Comparison of ENCODE assay signal across 8 cellular contexts in the genomic region with DNA sequence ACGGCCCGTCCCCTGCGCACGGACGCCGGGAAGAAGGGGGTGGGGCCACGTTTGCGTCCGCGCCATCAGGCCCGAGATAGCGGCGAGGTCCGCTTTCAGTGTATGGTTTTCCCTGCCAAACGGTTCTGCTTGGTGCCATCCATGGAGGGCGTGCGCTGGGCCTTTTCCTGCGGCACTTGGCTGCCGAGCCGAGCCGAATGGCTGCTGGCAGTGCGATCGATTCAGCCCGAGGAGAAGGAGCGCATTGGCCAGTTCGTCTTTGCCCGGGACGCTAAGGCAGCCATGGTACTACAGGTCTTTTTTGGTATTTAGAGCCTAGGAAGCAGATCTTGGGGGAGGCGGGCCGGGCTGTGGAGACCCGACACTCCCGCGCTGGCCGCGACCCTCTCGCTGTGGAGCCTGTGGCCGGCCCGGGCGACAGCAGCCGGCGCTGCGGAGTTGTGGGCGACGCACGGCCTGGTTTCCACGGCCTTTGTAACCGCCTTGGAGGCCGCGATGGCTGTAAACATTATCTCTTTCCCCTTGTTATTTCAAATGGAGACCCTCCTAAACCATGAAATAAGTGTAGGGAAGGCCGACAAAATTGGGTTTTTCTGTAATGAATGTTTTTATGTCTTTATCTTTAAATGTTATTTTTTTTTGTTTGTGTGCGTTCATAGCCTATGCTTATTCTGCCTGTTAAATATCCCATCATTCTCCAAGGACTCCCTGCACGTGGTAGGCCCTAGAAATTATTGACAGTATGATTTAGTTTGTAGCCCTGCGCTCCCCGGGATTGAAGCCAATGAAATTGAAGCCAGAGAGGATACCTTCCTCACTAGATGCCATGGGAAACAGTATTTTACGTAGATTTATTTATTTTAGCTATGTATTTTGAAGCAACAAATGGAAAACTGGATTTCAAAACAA. TPM values are rescaled to one million over a fixed set of nuclear protein-coding genes. Genes with fewer than 3 reads are reported as not detected.
A peak's percentile ranks its signal among the peaks of the same experiment; 100 is the strongest.
DNase-seq lines count a peak whose midpoint lies in the region; ATAC-seq and TF ChIP-seq lines count a peak whose summit lies in the region.

A gene with protein sequence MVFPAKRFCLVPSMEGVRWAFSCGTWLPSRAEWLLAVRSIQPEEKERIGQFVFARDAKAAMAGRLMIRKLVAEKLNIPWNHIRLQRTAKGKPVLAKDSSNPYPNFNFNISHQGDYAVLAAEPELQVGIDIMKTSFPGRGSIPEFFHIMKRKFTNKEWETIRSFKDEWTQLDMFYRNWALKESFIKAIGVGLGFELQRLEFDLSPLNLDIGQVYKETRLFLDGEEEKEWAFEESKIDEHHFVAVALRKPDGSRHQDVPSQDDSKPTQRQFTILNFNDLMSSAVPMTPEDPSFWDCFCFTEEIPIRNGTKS (plus strand): TSS at position 54 of the 909 bp plus-strand sequence. CDS start 49 bp downstream, at position 103.

- H3K9me2 ChIP-seq in PC-3 (replicated peaks; ENCODE audit: low read length): no peaks in the 10 kb centered on the region

- DNase-seq in G401 (ENCODE audit: low spot score): peak; percentile 63
- DNase-seq in PC-3: peak; percentile 39
- DNase-seq in cerebellum (ENCODE audit: low spot score): no peak
- DNase-seq in kidney tubule cell (ENCODE audit: low spot score): peak; percentile 56
- no peak for DNase-seq in central memory CD4-positive, alpha-beta T cell

- in situ Hi-C loops in G401 (cut with HindIII; ENCODE audit: low sequenced_read_pairs): no loop called here

- H3K36me3 ChIP-seq in PC-3 (ENCODE audit: low read depth, low read length): peaks cover 27% of the 10 kb centered on the region

- ATAC-seq in GM19397 (IDR thresholded peaks at IDR 0.05; ENCODE audit: unreplicated experiment) (peak; percentile 21), HG03442 (IDR thresholded peaks at IDR 0.05; ENCODE audit: unreplicated experiment) (peak; percentile 16), PC-3 (peak; percentile 6)
- ATAC-seq in stimulated activated memory B cell treated with anti-CD40 and anti-IgM and Interleukin-4, amounts not matched to agents 10 μg/mL and 1 μg/mL and 100 μg/mL, for 72 hours: peak; percentile 35

- H3K9ac ChIP-seq in PC-3 (ENCODE audit: low read length): peak within 1 kb of the TSS; percentile 97

- TSS peak; percentile 52 for BruUV-seq in PC-3 (replicated peaks; lab: Mats Ljungman, UMichigan)

- peak within 1 kb of the TSS; percentile 90 for H3K4me2 ChIP-seq in PC-3 (ENCODE audit: low read length)

- no peaks in the 10 kb centered on the region for H3K9me3 Mint-ChIP-seq in stimulated activated memory B cell treated with anti-CD40 and anti-IgM and Interleukin-4, amounts not matched to agents 10 μg/mL and 1 μg/mL and 100 μg/mL, for 72 hours

- intact Hi-C loops in PC-3 (cut with micrococcal nuclease): loop anchor here (1.0 to 5.0 kb wide), 4 partner anchors 56 to 206 kb away; a partner anchor contains a TSS

- H2AFZ ChIP-seq in PC-3 (ENCODE audit: low read length): peak within 1 kb of the TSS; percentile 96

- POLR2A ChIA-PET in PC-3 (lab: Charles Lee; ENCODE audit: unreplicated experiment): interaction anchor here (0.5 to 0.6 kb wide), 10 partner anchors 9 to 1763 kb away, joined by 3 to 9 read pairs (median 6); no protein-coding TSS in a partner anchor

- H4K20me1 ChIP-seq in PC-3 (ENCODE audit: low read length): peaks cover 7% of the 10 kb centered on the region; the same call in 1 of the 2 replicates

- peak within 1 kb of the TSS; percentile 91 for H3K4me3 ChIP-seq in PC-3 (ENCODE audit: low read length)

- no peaks in the 10 kb centered on the region for H3K27me3 Mint-ChIP-seq in stimulated activated memory B cell treated with anti-CD40 and anti-IgM and Interleukin-4, amounts not matched to agents 10 μg/mL and 1 μg/mL and 100 μg/mL, for 72 hours

- no peak for TF ChIP-seq CTCF in PC-3 (conservative IDR thresholded peaks at IDR 0.05; ENCODE audit: low read depth, low read length)

- no peaks in the 10 kb centered on the region for H3K27me3 ChIP-seq in PC-3 (ENCODE audit: low read length)

- H3K4me1 ChIP-seq in PC-3 (ENCODE audit: insufficient read depth, low read length): peaks cover 20% of the 10 kb centered on the region

- CTCF ChIA-PET in PC-3 (lab: Charles Lee): interaction anchor here (0.9 kb wide), 1 partner anchor 215 kb away, joined by 6 read pairs; no protein-coding TSS in a partner anchor

- peak within 1 kb of the TSS; percentile 84 for H3K27ac Mint-ChIP-seq in stimulated activated memory B cell treated with anti-CD40 and anti-IgM and Interleukin-4, amounts not matched to agents 10 μg/mL and 1 μg/mL and 100 μg/mL, for 72 hours

- peak within 1 kb of the TSS; percentile 96 for H3K4me3 Mint-ChIP-seq in stimulated activated memory B cell treated with anti-CD40 and anti-IgM and Interleukin-4, amounts not matched to agents 10 μg/mL and 1 μg/mL and 100 μg/mL, for 72 hours

- peak within 1 kb of the TSS; percentile 65 for H3K27ac ChIP-seq in PC-3 (ENCODE audit: low read length)

- no peaks in the 10 kb centered on the region for H3K9me3 ChIP-seq in PC-3 (ENCODE audit: low read length)

- no peaks in the 10 kb centered on the region for H3F3A ChIP-seq in PC-3 (ENCODE audit: low read length, unreplicated experiment)

- H3K79me2 ChIP-seq in PC-3 (ENCODE audit: low read length): peaks cover 51% of the 10 kb centered on the region

- peaks cover 18% of the 10 kb centered on the region for H3K36me3 Mint-ChIP-seq in stimulated activated memory B cell treated with anti-CD40 and anti-IgM and Interleukin-4, amounts not matched to agents 10 μg/mL and 1 μg/mL and 100 μg/mL, for 72 hours

- H3K4me1 Mint-ChIP-seq in stimulated activated memory B cell treated with anti-CD40 and anti-IgM and Interleukin-4, amounts not matched to agents 10 μg/mL and 1 μg/mL and 100 μg/mL, for 72 hours: peaks cover 54% of the 10 kb centered on the region

RNA-seq across cellular contexts. Expression of the gene that starts here (rescaled TPM):
- total RNA-seq in G401 (2014; rRNA removed; shearing (Covaris generic)): 83.6 and 120 TPM in 2 replicates
- 27.7 and 44.2 TPM in 2 replicates for total RNA-seq in PC-3 (2014; rRNA removed)
- total RNA-seq in cerebellum: 123 TPM

Comparison
In these comparisons a context has a peak if more than half of its experiments do, and no peak if none do; other contexts are left out.
1. DNase-seq: peak in G401 (single experiment), PC-3 (single experiment) and kidney tubule cell (single experiment); none in cerebellum (single experiment) and central memory CD4-positive, alpha-beta T cell (single experiment).
2. Peak in every context shown above with its lines, with median percentiles within 50 percentile points of each other: ATAC-seq.